Comparison of ENCODE assay signal across 18 cellular contexts in the genomic region with DNA sequence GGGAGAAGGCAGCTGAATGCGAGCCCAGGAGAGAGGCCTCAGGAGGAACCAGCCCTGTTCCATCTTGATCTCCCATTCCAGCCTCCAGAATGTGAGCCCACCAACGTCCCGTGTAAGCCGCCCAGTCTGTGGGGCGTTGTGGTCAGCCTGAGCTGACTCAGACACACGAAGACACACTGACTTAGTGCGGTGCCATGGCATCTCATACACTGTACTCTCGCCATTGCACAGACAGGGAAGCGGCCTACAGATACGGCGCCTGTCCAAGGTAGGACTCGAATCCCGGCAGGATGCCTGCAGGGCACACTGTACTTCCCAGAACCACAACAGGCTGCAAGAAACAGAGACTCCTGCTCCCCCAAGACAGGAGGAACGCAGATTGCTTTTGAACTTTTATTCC.
"Had no signal": no experiment of that assay in that cellular context is flagged by ENCODE, and none has a peak within 500 bp of the region (broad histone marks: within the 10 kb centered on the region; RNA-seq: fewer than 3 reads in every experiment).

No MANE protein-coding gene starts in this region.

- H3K4me3 Mint-ChIP-seq: activated naive CD8-positive, alpha-beta T cell; naive thymus-derived CD4-positive, alpha-beta T cell; stimulated activated memory B cell treated with anti-CD40 and anti-IgM and Interleukin-4, amounts not matched to agents 10 μg/mL and 1 μg/mL and 100 μg/mL, for 72 hours had no signal

- H3K27me3 Mint-ChIP-seq: activated naive CD8-positive, alpha-beta T cell had no signal

- H3K9me3 Mint-ChIP-seq: stimulated activated memory B cell treated with anti-CD40 and anti-IgM and Interleukin-4, amounts not matched to agents 10 μg/mL and 1 μg/mL and 100 μg/mL, for 72 hours had no signal

- H3K4me1 Mint-ChIP-seq: naive thymus-derived CD4-positive, alpha-beta T cell; stimulated activated memory B cell treated with anti-CD40 and anti-IgM and Interleukin-4, amounts not matched to agents 10 μg/mL and 1 μg/mL and 100 μg/mL, for 72 hours had no signal

- DNase-seq: activated CD4-positive, alpha-beta T cell treated with anti-CD3 and anti-CD28 coated beads for 1 hour; activated naive CD4-positive, alpha-beta T cell; activated T-cell treated with anti-CD3 and anti-CD28 coated beads, Interleukin-2, amount 50 U/mL, for 1 hour; cerebellar nuclear complex; cortex of kidney; foreskin fibroblast; heart right ventricle; lower lobe of right lung; naive thymus-derived CD4-positive, alpha-beta T cell; ovary; right cardiac atrium; stimulated activated CD4-positive, alpha-beta T cell treated with anti-CD3 and anti-CD28 coated beads, Interleukin-2, amount 100 ng/mL, for 24 hours; stomach; T-helper 1 cell; T-helper 9 cell; transverse colon had no signal

- H3K27ac Mint-ChIP-seq: activated naive CD8-positive, alpha-beta T cell; stimulated activated memory B cell treated with anti-CD40 and anti-IgM and Interleukin-4, amounts not matched to agents 10 μg/mL and 1 μg/mL and 100 μg/mL, for 72 hours had no signal

- H3K36me3 Mint-ChIP-seq: activated naive CD8-positive, alpha-beta T cell; naive thymus-derived CD4-positive, alpha-beta T cell; stimulated activated memory B cell treated with anti-CD40 and anti-IgM and Interleukin-4, amounts not matched to agents 10 μg/mL and 1 μg/mL and 100 μg/mL, for 72 hours had no signal
